In the genomic region with DNA sequence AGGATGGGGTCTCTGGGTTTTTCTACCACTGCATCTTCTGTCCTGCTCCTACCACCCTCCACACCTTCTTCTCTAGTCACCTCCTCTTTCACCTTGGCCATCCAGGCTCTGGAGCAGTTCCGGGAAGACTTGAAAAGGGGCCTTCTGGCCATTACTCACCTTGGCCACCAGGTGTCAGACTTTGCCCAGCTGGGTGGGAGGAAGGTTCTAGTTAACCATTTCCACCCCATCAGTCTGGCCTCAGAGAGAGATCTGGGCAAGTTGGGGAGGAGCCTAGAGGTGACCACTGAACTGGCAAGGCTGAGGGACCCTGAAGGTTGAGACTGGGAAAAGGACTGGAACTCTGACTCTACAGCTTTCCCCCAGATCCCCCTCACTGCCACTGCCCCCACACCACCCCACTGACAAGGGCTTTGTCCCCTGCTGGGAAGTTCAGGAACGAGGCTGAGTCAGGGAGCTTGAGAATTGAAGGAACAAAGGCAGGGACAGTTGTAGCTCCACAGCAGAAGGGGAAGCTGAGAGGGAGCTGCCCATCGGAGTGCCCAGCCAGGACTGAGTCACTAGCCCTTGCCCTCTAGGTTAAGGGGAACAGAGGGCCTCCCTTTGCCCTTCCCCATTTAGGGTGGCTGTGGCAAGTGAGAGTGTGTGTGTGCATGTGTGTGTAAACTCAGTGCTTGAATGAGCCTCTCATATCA, we compare ENCODE assay signal across 1 cellular context.
TF ChIP-seq lines count a peak whose summit lies in the region.

No MANE protein-coding gene starts in this region.

TF ChIP-seq in K562, 482 proteins besides CTCF, POLR2A, EP300 and RAD21 (continued from another document and continues in another):
- TF ChIP-seq, protein P1, sequence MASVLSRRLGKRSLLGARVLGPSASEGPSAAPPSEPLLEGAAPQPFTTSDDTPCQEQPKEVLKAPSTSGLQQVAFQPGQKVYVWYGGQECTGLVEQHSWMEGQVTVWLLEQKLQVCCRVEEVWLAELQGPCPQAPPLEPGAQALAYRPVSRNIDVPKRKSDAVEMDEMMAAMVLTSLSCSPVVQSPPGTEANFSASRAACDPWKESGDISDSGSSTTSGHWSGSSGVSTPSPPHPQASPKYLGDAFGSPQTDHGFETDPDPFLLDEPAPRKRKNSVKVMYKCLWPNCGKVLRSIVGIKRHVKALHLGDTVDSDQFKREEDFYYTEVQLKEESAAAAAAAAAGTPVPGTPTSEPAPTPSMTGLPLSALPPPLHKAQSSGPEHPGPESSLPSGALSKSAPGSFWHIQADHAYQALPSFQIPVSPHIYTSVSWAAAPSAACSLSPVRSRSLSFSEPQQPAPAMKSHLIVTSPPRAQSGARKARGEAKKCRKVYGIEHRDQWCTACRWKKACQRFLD (CRISPR knock-in tag; IDR thresholded peaks at IDR 0.05) = 0 out of 2 replicates have a peak, but pooled peaks have one; percentile 17
- TF ChIP-seq ZBTB40 (IDR thresholded peaks at IDR 0.05) (no peak), ZBTB40 (CRISPR knock-in tag; IDR thresholded peaks at IDR 0.05) (no peak), RBM39 (optimal IDR thresholded peaks at IDR 0.05; ENCODE audit: low read depth, low read length) (peak; percentile 41), ZBTB33 (CRISPR knock-in tag; IDR thresholded peaks at IDR 0.05) (0 out of 2 replicates have a peak, but pooled peaks have one; percentile 51), NBN (IDR thresholded peaks at IDR 0.05; ENCODE audit: low read depth) (peak; percentile 46; the same call in 1 of the 2 replicates), KAT7 (CRISPR knock-in tag; IDR thresholded peaks at IDR 0.05; ENCODE audit: borderline replicate concordance) (0 out of 2 replicates have a peak, but pooled peaks have one; percentile 29), ZNF263 (CRISPR knock-in tag; IDR thresholded peaks at IDR 0.05; ENCODE audit: borderline replicate concordance) (peak; percentile 74; the same call in 1 of the 2 replicates), CREM (IDR thresholded peaks at IDR 0.05; ENCODE audit: low read depth) (peak; percentile 41; the same call in 1 of the 2 replicates), AFF4 (CRISPR knock-in tag; IDR thresholded peaks at IDR 0.05) (no peak), ARID1B (IDR thresholded peaks at IDR 0.05) (peak; percentile 42; the same call in 1 of the 2 replicates), SPI1 (IDR thresholded peaks at IDR 0.05; ENCODE audit: borderline replicate concordance, low read depth, low read length) (0 out of 2 replicates have a peak, but pooled peaks have one; percentile 2), NFRKB (IDR thresholded peaks at IDR 0.05; ENCODE audit: low read depth) (peak; percentile 33; the same call in 1 of the 2 replicates), ZNF12 (CRISPR knock-in tag; IDR thresholded peaks at IDR 0.05) (0 out of 2 replicates have a peak, but pooled peaks have one; percentile 29), ZNF174 (CRISPR knock-in tag; IDR thresholded peaks at IDR 0.05) (no peak), ZNF518B (CRISPR knock-in tag; IDR thresholded peaks at IDR 0.05) (no peak), RFX7 (CRISPR knock-in tag; IDR thresholded peaks at IDR 0.05) (no peak)
- TF ChIP-seq, protein P2, sequence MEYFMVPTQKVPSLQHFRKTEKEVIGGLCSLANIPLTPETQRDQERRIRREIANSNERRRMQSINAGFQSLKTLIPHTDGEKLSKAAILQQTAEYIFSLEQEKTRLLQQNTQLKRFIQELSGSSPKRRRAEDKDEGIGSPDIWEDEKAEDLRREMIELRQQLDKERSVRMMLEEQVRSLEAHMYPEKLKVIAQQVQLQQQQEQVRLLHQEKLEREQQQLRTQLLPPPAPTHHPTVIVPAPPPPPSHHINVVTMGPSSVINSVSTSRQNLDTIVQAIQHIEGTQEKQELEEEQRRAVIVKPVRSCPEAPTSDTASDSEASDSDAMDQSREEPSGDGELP (CRISPR knock-in tag; IDR thresholded peaks at IDR 0.05; ENCODE audit: borderline replicate concordance) = peak; percentile 97
- TF ChIP-seq, protein P3, sequence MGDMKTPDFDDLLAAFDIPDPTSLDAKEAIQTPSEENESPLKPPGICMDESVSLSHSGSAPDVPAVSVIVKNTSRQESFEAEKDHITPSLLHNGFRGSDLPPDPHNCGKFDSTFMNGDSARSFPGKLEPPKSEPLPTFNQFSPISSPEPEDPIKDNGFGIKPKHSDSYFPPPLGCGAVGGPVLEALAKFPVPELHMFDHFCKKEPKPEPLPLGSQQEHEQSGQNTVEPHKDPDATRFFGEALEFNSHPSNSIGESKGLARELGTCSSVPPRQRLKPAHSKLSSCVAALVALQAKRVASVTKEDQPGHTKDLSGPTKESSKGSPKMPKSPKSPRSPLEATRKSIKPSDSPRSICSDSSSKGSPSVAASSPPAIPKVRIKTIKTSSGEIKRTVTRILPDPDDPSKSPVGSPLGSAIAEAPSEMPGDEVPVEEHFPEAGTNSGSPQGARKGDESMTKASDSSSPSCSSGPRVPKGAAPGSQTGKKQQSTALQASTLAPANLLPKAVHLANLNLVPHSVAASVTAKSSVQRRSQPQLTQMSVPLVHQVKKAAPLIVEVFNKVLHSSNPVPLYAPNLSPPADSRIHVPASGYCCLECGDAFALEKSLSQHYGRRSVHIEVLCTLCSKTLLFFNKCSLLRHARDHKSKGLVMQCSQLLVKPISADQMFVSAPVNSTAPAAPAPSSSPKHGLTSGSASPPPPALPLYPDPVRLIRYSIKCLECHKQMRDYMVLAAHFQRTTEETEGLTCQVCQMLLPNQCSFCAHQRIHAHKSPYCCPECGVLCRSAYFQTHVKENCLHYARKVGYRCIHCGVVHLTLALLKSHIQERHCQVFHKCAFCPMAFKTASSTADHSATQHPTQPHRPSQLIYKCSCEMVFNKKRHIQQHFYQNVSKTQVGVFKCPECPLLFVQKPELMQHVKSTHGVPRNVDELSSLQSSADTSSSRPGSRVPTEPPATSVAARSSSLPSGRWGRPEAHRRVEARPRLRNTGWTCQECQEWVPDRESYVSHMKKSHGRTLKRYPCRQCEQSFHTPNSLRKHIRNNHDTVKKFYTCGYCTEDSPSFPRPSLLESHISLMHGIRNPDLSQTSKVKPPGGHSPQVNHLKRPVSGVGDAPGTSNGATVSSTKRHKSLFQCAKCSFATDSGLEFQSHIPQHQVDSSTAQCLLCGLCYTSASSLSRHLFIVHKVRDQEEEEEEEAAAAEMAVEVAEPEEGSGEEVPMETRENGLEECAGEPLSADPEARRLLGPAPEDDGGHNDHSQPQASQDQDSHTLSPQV (IDR thresholded peaks at IDR 0.05) = 0 out of 2 replicates have a peak, but pooled peaks have one; percentile 61
